ENCODE assay signal across 9 cellular contexts in genomic region chr3:77825045-77825827, GRCh38.
DNase-seq lines count a peak whose midpoint lies in the region; ATAC-seq, FAIRE-seq and TF ChIP-seq lines count a peak whose summit lies in the region.
"Had no signal": no experiment of that assay in that cellular context is flagged by ENCODE, and none has a peak within 500 bp of the region (broad histone marks: within the 10 kb centered on the region; RNA-seq: fewer than 3 reads in every experiment).

No MANE protein-coding gene starts in this region.

- no peaks in the 10 kb centered on the region for H3K79me2 ChIP-seq in endothelial cell of umbilical vein (ENCODE audit: control insufficient read depth, insufficient read depth, low read length)

- TF ChIP-seq CTCF in BJ (IDR thresholded peaks at IDR 0.05; ENCODE audit: insufficient read depth, low read depth, low read length) (no peak), endothelial cell of umbilical vein (IDR thresholded peaks at IDR 0.05; ENCODE audit: extremely low read depth in 1 of 2, insufficient read depth in 1 of 2, low read depth in 1 of 2, low read length in 2 of 2) (no peak)

- WGBS in neuronal stem cell (ENCODE audit: extremely low coverage in 2 of 2, insufficient read length in 2 of 2, insufficient replicate concordance in 1 of 2), 2 donors, result no CpG with 5 or more reads among the region's 2 CpGs

- FAIRE-seq in endothelial cell of umbilical vein (lab: Jason Lieb, UNC), result peak; percentile 77

- BruUV-seq in endothelial cell of umbilical vein (replicated peaks; lab: Mats Ljungman, UMichigan), result no TSS peak

- peak overlapping the region; percentile 31 for H3K18ac ChIP-seq in neuronal stem cell (ENCODE audit: low read length)

- H2AK5ac ChIP-seq in neuronal stem cell (ENCODE audit: low read depth, low read length), result no peak overlapping the region

- intact Hi-C loops in endothelial cell of umbilical vein (cut with micrococcal nuclease), result loop anchor here (2.0 to 5.0 kb wide), 2 partner anchors 82 to 156 kb away; no protein-coding TSS in a partner anchor

- no peaks in the 10 kb centered on the region for H4K20me1 ChIP-seq in endothelial cell of umbilical vein (replicated peaks; ENCODE audit: control insufficient read depth, extremely low read depth, insufficient read depth, low read length)

- no peak overlapping the region for H2AFZ ChIP-seq in endothelial cell of umbilical vein (ENCODE audit: low read depth, low read length)
- no peak overlapping the region for H2AFZ ChIP-seq in neuronal stem cell (ENCODE audit: low read length)

- H3K4me3 ChIP-seq in BJ (ENCODE audit: low read depth, low read length), result no peak overlapping the region
- H3K4me3 ChIP-seq in endothelial cell of umbilical vein (replicated peaks in 1 of 3; ENCODE audit: insufficient read depth in 1 of 3, low read depth in 1 of 3, low read length in 3 of 3), result no peak overlapping the region
- no peak overlapping the region for H3K4me3 ChIP-seq in neuronal stem cell (ENCODE audit: low read length in 2 of 2)
- H3K4me3 ChIP-seq: SK-N-MC had no signal

- H3K27me3 ChIP-seq in BJ (ENCODE audit: control insufficient read depth, insufficient read depth, low read length), result no peaks in the 10 kb centered on the region
- H3K27me3 ChIP-seq in endothelial cell of umbilical vein (ENCODE audit: control insufficient read depth in 2 of 2, insufficient read depth in 2 of 2, low read length in 2 of 2), result no peaks in the 10 kb centered on the region
- no peaks in the 10 kb centered on the region for H3K27me3 ChIP-seq in neuronal stem cell (ENCODE audit: control insufficient read depth in 3 of 3, insufficient read depth in 3 of 3, low read depth in 1 of 3, low read length in 3 of 3)

- POLR2A ChIA-PET in BJ (lab: Charles Lee), result no interaction called here
- POLR2A ChIA-PET in endothelial cell of umbilical vein (lab: Charles Lee), result no interaction called here

- no peaks in the 10 kb centered on the region for H3K9me1 ChIP-seq in endothelial cell of umbilical vein (replicated peaks; ENCODE audit: control insufficient read depth, extremely low read depth, insufficient read depth, low read length)

- H2BK120ac ChIP-seq in neuronal stem cell (ENCODE audit: low read depth, low read length), result no peak overlapping the region

- H3K23ac ChIP-seq in neuronal stem cell (ENCODE audit: low read depth, low read length, poor library complexity), result no peak overlapping the region

- H2BK15ac ChIP-seq in neuronal stem cell (ENCODE audit: low read length), result no peak overlapping the region

- H4K8ac ChIP-seq in neuronal stem cell (ENCODE audit: low read depth, low read length), result no peak overlapping the region

- dilution Hi-C loops in endothelial cell of umbilical vein (cut with MboI; ENCODE audit: extremely low pct_ligation_motif_present, low sequenced_read_pairs), result no loop called here

- H2BK5ac ChIP-seq in neuronal stem cell (ENCODE audit: low read length), result no peak overlapping the region

- no peak for TF ChIP-seq POLR2A in endothelial cell of umbilical vein (IDR thresholded peaks at IDR 0.05; ENCODE audit: low read depth, low read length)

- CTCF ChIA-PET in BJ (lab: Yijun Ruan, JAX), result interaction anchor here (0.5 to 2.3 kb wide), 2 partner anchors 10 to 834 kb away, joined by 3 to 6 read pairs; no protein-coding TSS in a partner anchor
- CTCF ChIA-PET in endothelial cell of umbilical vein (lab: Charles Lee), result no interaction called here

- no peaks in the 10 kb centered on the region for H3K79me1 ChIP-seq in neuronal stem cell (ENCODE audit: low read depth, low read length)

- ATAC-seq in HG03159 (IDR thresholded peaks at IDR 0.05; ENCODE audit: unreplicated experiment), result no peak

- H3K9ac ChIP-seq in endothelial cell of umbilical vein (replicated peaks; ENCODE audit: extremely low read depth, insufficient read depth, low read length), result no peak overlapping the region
- no peak overlapping the region for H3K9ac ChIP-seq in neuronal stem cell (ENCODE audit: low read depth, low read length, poor library complexity)

- H4K91ac ChIP-seq in neuronal stem cell (ENCODE audit: low read depth, low read length, poor library complexity), result no peak overlapping the region

- H3K9me3 ChIP-seq in endothelial cell of umbilical vein (replicated peaks; ENCODE audit: control insufficient read depth, insufficient read depth, low read length), result no peaks in the 10 kb centered on the region
- H3K9me3 ChIP-seq in neuronal stem cell (replicated peaks in 1 of 2; ENCODE audit: control insufficient read depth in 2 of 2, insufficient read depth in 1 of 2, low read depth in 1 of 2, low read length in 2 of 2), result peaks cover 0 to 2% of the 10 kb centered on the region in 2 donors

- H3K4me2 ChIP-seq in endothelial cell of umbilical vein (ENCODE audit: insufficient read depth, low read length) (no peak overlapping the region), neuronal stem cell (ENCODE audit: insufficient read depth, low read length, poor library complexity, severe bottlenecking) (no peak overlapping the region)

- no peaks in the 10 kb centered on the region for H3K36me3 ChIP-seq in BJ (ENCODE audit: control insufficient read depth, insufficient read depth, low read length)
- H3K36me3 ChIP-seq in endothelial cell of umbilical vein (ENCODE audit: control insufficient read depth in 2 of 2, extremely low read depth in 1 of 2, insufficient read depth in 2 of 2, low read length in 2 of 2), result no peaks in the 10 kb centered on the region
- no peaks in the 10 kb centered on the region for H3K36me3 ChIP-seq in neuronal stem cell (replicated peaks in 1 of 2; ENCODE audit: control insufficient read depth in 2 of 2, insufficient read depth in 2 of 2, low read length in 2 of 2)

- H3K4me1 ChIP-seq in endothelial cell of umbilical vein (ENCODE audit: control insufficient read depth, extremely low read depth, insufficient read depth, low read length), result no peaks in the 10 kb centered on the region
- H3K4me1 ChIP-seq in neuronal stem cell (ENCODE audit: control insufficient read depth in 2 of 2, insufficient read depth in 1 of 2, low read depth in 1 of 2, low read length in 2 of 2), result no peaks in the 10 kb centered on the region

- no peak overlapping the region for H3K27ac ChIP-seq in endothelial cell of umbilical vein (ENCODE audit: insufficient read depth, low read depth, low read length)
- no peak overlapping the region for H3K27ac ChIP-seq in neuronal stem cell (replicated peaks; ENCODE audit: low read length)
- H3K27ac ChIP-seq: SK-N-MC had no signal

- H3K4ac ChIP-seq in neuronal stem cell (ENCODE audit: low read length), result no peak overlapping the region

- no peak overlapping the region for H2BK12ac ChIP-seq in neuronal stem cell (ENCODE audit: low read length)

- no peak overlapping the region for H3K14ac ChIP-seq in neuronal stem cell (ENCODE audit: low read length)

- peak; percentile 88 for DNase-seq in BJ (ENCODE audit: low read depth)
- peak; percentile 92 for DNase-seq in NCI-H226
- peak; percentile 54 for DNase-seq in endothelial cell of umbilical vein (ENCODE audit: low read depth, low spot score)
- no peak for DNase-seq in neuronal stem cell (ENCODE audit: low spot score)
- DNase-seq in NCI-H1092 treated with DMSO at 0.1 percent for 48 hours (lab: John Stamatoyannopoulos, UW), result no peak
- DNase-seq in mesenteric fat pad (ENCODE audit: low spot score), result no peak
- no peak for DNase-seq in pons (ENCODE audit: low spot score)

TF ChIP-seq in endothelial cell of umbilical vein, 7 proteins besides CTCF, POLR2A, EP300 and RAD21:
- TF ChIP-seq POLR2AphosphoS5 (IDR thresholded peaks at IDR 0.05; ENCODE audit: insufficient read depth, low read depth, low read length) (no peak), FOS (IDR thresholded peaks at IDR 0.05; ENCODE audit: borderline replicate concordance, insufficient read depth, low read length) (peak; percentile 91), JUN (IDR thresholded peaks at IDR 0.05; ENCODE audit: borderline replicate concordance, insufficient read depth, insufficient read length, low read depth) (no peak), MAX (IDR thresholded peaks at IDR 0.05; ENCODE audit: insufficient read depth, insufficient read length) (no peak), GATA2 (IDR thresholded peaks at IDR 0.05; ENCODE audit: insufficient read depth, insufficient read length, low read depth, low read length) (no peak), EZH2 (IDR thresholded peaks at IDR 0.05; ENCODE audit: borderline replicate concordance, low read depth, low read length, severe bottlenecking) (no peak)
TF ChIP-seq in endothelial cell of umbilical vein: peak in this region for 1.

Comparison
In these comparisons a context has a peak if more than half of its experiments do, and no peak if none do; other contexts are left out.
1. DNase-seq: peak in BJ (single experiment), NCI-H226 (single experiment) and endothelial cell of umbilical vein (single experiment); none in neuronal stem cell (single experiment), NCI-H1092 treated with DMSO at 0.1 percent for 48 hours (single experiment), mesenteric fat pad (single experiment) and pons (single experiment).